Comparison of ENCODE assay signal across 8 cellular contexts in genomic region chr3:136860541-136860940, GRCh38. TPM values are rescaled to one million over a fixed set of nuclear protein-coding genes. Genes with fewer than 3 reads are reported as not detected.
DNase-seq lines count a peak whose midpoint lies in the region; ATAC-seq, FAIRE-seq and TF ChIP-seq lines count a peak whose summit lies in the region.

No MANE protein-coding gene starts in this region.

- peak overlapping the region; percentile 92 for H3K4me2 ChIP-seq in astrocyte (ENCODE audit: low read length)

- peaks cover 26% of the 10 kb centered on the region for H4K20me1 ChIP-seq in astrocyte (ENCODE audit: insufficient read depth, low read length)

- no peaks in the 10 kb centered on the region for H3K9me3 Mint-ChIP-seq in astrocyte (ENCODE audit: unreplicated experiment)

- H3K4me1 Mint-ChIP-seq in astrocyte (ENCODE audit: low read depth, unreplicated experiment), result peaks cover 10% of the 10 kb centered on the region

- H3K27me3 ChIP-seq in astrocyte (ENCODE audit: insufficient read depth, low read length), result no peaks in the 10 kb centered on the region

- peak overlapping the region; percentile 91 for H3K4me3 ChIP-seq in Jurkat, Clone E6-1 (ENCODE audit: low read length)
- H3K4me3 ChIP-seq in astrocyte (ENCODE audit: insufficient read depth, low read depth, low read length), result peak overlapping the region; percentile 86

- no peak for ATAC-seq in GM18517 (IDR thresholded peaks at IDR 0.05; ENCODE audit: unreplicated experiment)

- H3K9ac ChIP-seq in astrocyte (ENCODE audit: low read length), result no peak overlapping the region

- H3K36me3 ChIP-seq in astrocyte (ENCODE audit: insufficient read depth, low read length), result no peaks in the 10 kb centered on the region

- peaks cover 12% of the 10 kb centered on the region for H3K4me1 ChIP-seq in astrocyte (ENCODE audit: insufficient read depth, low read length)

- H3K4me3 Mint-ChIP-seq in astrocyte (ENCODE audit: unreplicated experiment), result peak overlapping the region; percentile 98

- TF ChIP-seq CTCF in astrocyte (IDR thresholded peaks at IDR 0.05; ENCODE audit: insufficient read depth, low read depth, low read length), result no peak

- H3K27ac ChIP-seq in astrocyte (ENCODE audit: low read depth, low read length), result no peak overlapping the region

- H2AFZ ChIP-seq in astrocyte (ENCODE audit: low read depth, low read length), result no peak overlapping the region

- H3K36me3 Mint-ChIP-seq in astrocyte (ENCODE audit: low read depth, unreplicated experiment), result peaks cover 8% of the 10 kb centered on the region

- H3K27me3 Mint-ChIP-seq in astrocyte (ENCODE audit: low read depth, unreplicated experiment), result no peaks in the 10 kb centered on the region

- DNase-seq in CD1c-positive myeloid dendritic cell (ENCODE audit: extremely low spot score) (peak; percentile 11), astrocyte (ENCODE audit: low read depth) (peak; percentile 16), midbrain (lab: John Stamatoyannopoulos, UW) (peak; percentile 8), mucosa of gallbladder (ENCODE audit: low spot score) (no peak)
- DNase-seq in Jurkat, Clone E6-1 (ENCODE audit: low read depth, low spot score), result no peak
- DNase-seq in effector CD8-positive, alpha-beta T cell (lab: John Stamatoyannopoulos, UW), result no peak
- DNase-seq in activated effector memory CD4-positive, alpha-beta T cell treated with anti-CD3 and anti-CD28 coated beads, Interleukin-2, amount 50 U/mL, for 16 hours, result no peak

- H3K9me3 ChIP-seq in astrocyte (ENCODE audit: insufficient read depth, low read depth, low read length), result no peaks in the 10 kb centered on the region

- no peak for FAIRE-seq in astrocyte (lab: Jason Lieb, UNC)

- peaks cover 39% of the 10 kb centered on the region for H3K79me2 ChIP-seq in astrocyte (ENCODE audit: insufficient read depth, low read length)

- peak overlapping the region; percentile 34 for H3K27ac Mint-ChIP-seq in astrocyte (ENCODE audit: unreplicated experiment)

RNA-seq across cellular contexts. Expression of gene NCK1, which starts 1.5 kb away (rescaled TPM):
- 66.4 TPM for polyA plus RNA-seq in Jurkat, Clone E6-1 (2012; ENCODE audit: insufficient read depth, insufficient read length)
- total RNA-seq in astrocyte (43.7 and 48.6 TPM in 2 replicates), mucosa of gallbladder (27.6 TPM)

RNA-seq across cellular contexts. Expression of gene SLC35G2, which starts 41.6 kb away (rescaled TPM):
- polyA plus RNA-seq in Jurkat, Clone E6-1 (2012; ENCODE audit: insufficient read depth, insufficient read length), result 5.8 TPM
- 9.4 and 10.1 TPM in 2 replicates for total RNA-seq in astrocyte
- total RNA-seq in mucosa of gallbladder, result 3.4 TPM

Comparison
In these comparisons a context has a peak if more than half of its experiments do, and no peak if none do; other contexts are left out.
1. DNase-seq: peak in CD1c-positive myeloid dendritic cell (single experiment), astrocyte (single experiment) and midbrain (single experiment); none in Jurkat, Clone E6-1 (single experiment), effector CD8-positive, alpha-beta T cell (single experiment), activated effector memory CD4-positive, alpha-beta T cell treated with anti-CD3 and anti-CD28 coated beads, Interleukin-2, amount 50 U/mL, for 16 hours (single experiment) and mucosa of gallbladder (single experiment).